Comparison of ENCODE assay signal across 20 cellular contexts in genomic region chr11:9038537-9038936, GRCh38. TPM values are rescaled to one million over a fixed set of nuclear protein-coding genes. Genes with fewer than 3 reads are reported as not detected.
A peak's percentile ranks its signal among the peaks of the same experiment; 100 is the strongest.
DNase-seq lines count a peak whose midpoint lies in the region; ATAC-seq, FAIRE-seq and TF ChIP-seq lines count a peak whose summit lies in the region.
"Had no signal": no experiment of that assay in that cellular context is flagged by ENCODE, and none has a peak within 500 bp of the region (broad histone marks: within the 10 kb centered on the region; RNA-seq: fewer than 3 reads in every experiment).

No MANE protein-coding gene starts in this region.

- H3K4me2 ChIP-seq in HepG2 (ENCODE audit: low read depth, low read length), result no peak overlapping the region
- H3K4me2 ChIP-seq: KMS-11, SK-N-SH had no signal

- no peak for TF ChIP-seq CTCF in right lobe of liver (IDR thresholded peaks at IDR 0.05)
- no peak for TF ChIP-seq CTCF in HepG2 (CRISPR knock-in tag; IDR thresholded peaks at IDR 0.05)
- TF ChIP-seq CTCF in body of pancreas (IDR thresholded peaks at IDR 0.05), result no peak
- no peak for TF ChIP-seq CTCF in CD8-positive, alpha-beta T cell (IDR thresholded peaks at IDR 0.05)

- TF ChIP-seq POLR2A in right lobe of liver (IDR thresholded peaks at IDR 0.05), result no peak
- TF ChIP-seq POLR2A in HepG2 (IDR thresholded peaks at IDR 0.05; ENCODE audit: insufficient read depth in 1 of 2, low read depth in 2 of 2, low read length in 2 of 2), result no peak
- TF ChIP-seq POLR2A in body of pancreas (IDR thresholded peaks at IDR 0.05), result no peak

- H2AFZ ChIP-seq in HepG2 (ENCODE audit: low read length), result no peak overlapping the region

- H3K4me3 ChIP-seq in right lobe of liver (no peak overlapping the region), HepG2 (replicated peaks in 1 of 3; ENCODE audit: insufficient read depth in 1 of 3, low read depth in 2 of 3, low read length in 3 of 3) (no peak overlapping the region), body of pancreas (no peak overlapping the region)
- no peak overlapping the region for H3K4me3 ChIP-seq in naive thymus-derived CD4-positive, alpha-beta T cell (ENCODE audit: low read length)
- no peak overlapping the region for H3K4me3 ChIP-seq in CD8-positive, alpha-beta T cell (ENCODE audit: low read depth, low read length)
- H3K4me3 ChIP-seq: MG63 had no signal

- DNase-seq in right lobe of liver, result peak in 1 of 3 donors; percentile 15
- DNase-seq in HepG2 (ENCODE audit: low spot score), result no peak
- peak; percentile 7 for DNase-seq in OCI-M1 (lab: John Stamatoyannopoulos, UW)
- no peak for DNase-seq in naive thymus-derived CD4-positive, alpha-beta T cell
- no peak for DNase-seq in putamen (ENCODE audit: low spot score)
- no peak for DNase-seq in COR-L47 (lab: John Stamatoyannopoulos, UW)
- no peak for DNase-seq in body of pancreas
- DNase-seq in CD8-positive, alpha-beta T cell, result no peak
- DNase-seq: MG63, NCI-H1417 treated with DMSO at 0.1 percent for 48 hours, NCI-H2029, NCI-H2171 treated with DMSO at 0.1 percent for 48 hours, NCI-H748 treated with DMSO at 0.1 percent for 48 hours, SHP77, SK-N-SH had no signal

- TF ChIP-seq EP300 in HepG2 (IDR thresholded peaks at IDR 0.05; ENCODE audit: low read depth in 2 of 2, low read length in 2 of 2) (no peak), HepG2 (CRISPR knock-in tag; IDR thresholded peaks at IDR 0.05; ENCODE audit: borderline replicate concordance) (no peak)

- H3K27ac ChIP-seq in right lobe of liver (no peak overlapping the region), HepG2 (ENCODE audit: extremely low read length, insufficient read depth, low read length) (no peak overlapping the region), body of pancreas (no peak overlapping the region)
- H3K27ac ChIP-seq in naive thymus-derived CD4-positive, alpha-beta T cell (ENCODE audit: low read depth, low read length), result no peak overlapping the region
- H3K27ac ChIP-seq in CD8-positive, alpha-beta T cell (ENCODE audit: low read depth, low read length), result no peak overlapping the region
- H3K27ac ChIP-seq: C4-2B, KMS-11 had no signal

- POLR2A ChIA-PET in HepG2 (lab: Yijun Ruan, JAX), result no interaction called here
- POLR2A ChIA-PET in naive thymus-derived CD4-positive, alpha-beta T cell (lab: Charles Lee), result no interaction called here
- POLR2A ChIA-PET in CD8-positive, alpha-beta T cell (lab: Charles Lee), result interaction anchor here (1.7 kb wide), 1 partner anchor 10 kb away, joined by 4 read pairs; no protein-coding TSS in a partner anchor

- H3K9me3 ChIP-seq in right lobe of liver (no peaks in the 10 kb centered on the region), HepG2 (ENCODE audit: low read length) (no peaks in the 10 kb centered on the region), body of pancreas (no peaks in the 10 kb centered on the region)
- H3K9me3 ChIP-seq in naive thymus-derived CD4-positive, alpha-beta T cell (ENCODE audit: control insufficient read depth in 2 of 3, low read length in 3 of 3), result no peaks in the 10 kb centered on the region
- no peaks in the 10 kb centered on the region for H3K9me3 ChIP-seq in CD8-positive, alpha-beta T cell (ENCODE audit: low read length)
- H3K9me3 ChIP-seq: MG63, SK-N-SH had no signal

- no peak for TF ChIP-seq RAD21 in HepG2 (CRISPR knock-in tag; IDR thresholded peaks at IDR 0.05)

- no peaks in the 10 kb centered on the region for H4K20me1 ChIP-seq in HepG2 (ENCODE audit: insufficient read depth, low read length)

- no peak overlapping the region for H3K4me3 Mint-ChIP-seq in naive thymus-derived CD4-positive, alpha-beta T cell
- no peak overlapping the region for H3K4me3 Mint-ChIP-seq in CD8-positive, alpha-beta T cell

- intact Hi-C loops in right lobe of liver (cut with DNase I) (no loop called here), HepG2 (cut with micrococcal nuclease; ENCODE audit: unreplicated experiment) (no loop called here), body of pancreas (cut with DNase I) (no loop called here)
- intact Hi-C loops in naive thymus-derived CD4-positive, alpha-beta T cell (cut with micrococcal nuclease), result no loop called here
- intact Hi-C loops in CD8-positive, alpha-beta T cell (cut with DNase I, micrococcal nuclease), result no loop called here

- H3K27me3 Mint-ChIP-seq in naive thymus-derived CD4-positive, alpha-beta T cell, result peaks cover 3 to 18% (median 8%) of the 10 kb centered on the region in 5 donors
- H3K27me3 Mint-ChIP-seq in CD8-positive, alpha-beta T cell (ENCODE audit: low read depth), result peaks cover 13% of the 10 kb centered on the region

- no peak for FAIRE-seq in HepG2 (lab: Jason Lieb, UNC)
- FAIRE-seq: GM19239, H54 had no signal

- no peak overlapping the region for H3K27ac Mint-ChIP-seq in naive thymus-derived CD4-positive, alpha-beta T cell
- H3K27ac Mint-ChIP-seq in CD8-positive, alpha-beta T cell, result no peak overlapping the region

- H3K79me2 ChIP-seq in HepG2 (ENCODE audit: insufficient read depth, low read length), result no peaks in the 10 kb centered on the region

- no TSS peak for BruUV-seq in HepG2 (replicated peaks; lab: Mats Ljungman, UMichigan)

- H3K9me3 Mint-ChIP-seq in naive thymus-derived CD4-positive, alpha-beta T cell, result no peaks in the 10 kb centered on the region
- H3K9me3 Mint-ChIP-seq in CD8-positive, alpha-beta T cell, result no peaks in the 10 kb centered on the region

- ATAC-seq in right lobe of liver (peak in 3 of 4 donors; percentile 52 to 70 (median 65)), HepG2 (no peak), body of pancreas (no peak)
- peak; percentile 67 for ATAC-seq in naive thymus-derived CD4-positive, alpha-beta T cell
- ATAC-seq in CD8-positive, alpha-beta T cell, result no peak

- no peaks in the 10 kb centered on the region for H3K27me3 ChIP-seq in right lobe of liver
- peaks cover 4 to 34% of the 10 kb centered on the region in 2 experiments; a peak in 4 of 5 replicates for H3K27me3 ChIP-seq in HepG2 (ENCODE audit: control insufficient read depth in 1 of 2, insufficient read depth in 2 of 2, low read length in 2 of 2)
- no peaks in the 10 kb centered on the region for H3K27me3 ChIP-seq in naive thymus-derived CD4-positive, alpha-beta T cell (ENCODE audit: control insufficient read depth in 2 of 2, insufficient read depth in 2 of 2, low read length in 2 of 2)
- H3K27me3 ChIP-seq in body of pancreas, result no peaks in the 10 kb centered on the region
- H3K27me3 ChIP-seq in CD8-positive, alpha-beta T cell (ENCODE audit: insufficient read depth, low read length), result no peaks in the 10 kb centered on the region
- H3K27me3 ChIP-seq: MG63 had no signal

- no peak overlapping the region for H3K9ac ChIP-seq in HepG2 (ENCODE audit: insufficient read depth, low read depth, low read length)
- H3K9ac ChIP-seq: KMS-11, SK-N-SH had no signal

- H3K36me3 Mint-ChIP-seq in naive thymus-derived CD4-positive, alpha-beta T cell, result no peaks in the 10 kb centered on the region
- H3K36me3 Mint-ChIP-seq in CD8-positive, alpha-beta T cell, result no peaks in the 10 kb centered on the region

- H3K36me3 ChIP-seq in right lobe of liver (no peaks in the 10 kb centered on the region), HepG2 (replicated peaks in 1 of 2; ENCODE audit: control insufficient read depth in 1 of 2, insufficient read depth in 2 of 2, low read length in 2 of 2) (no peaks in the 10 kb centered on the region), body of pancreas (replicated peaks in 1 of 2; ENCODE audit: insufficient read depth in 1 of 2, low read depth in 2 of 2) (no peaks in the 10 kb centered on the region)
- no peaks in the 10 kb centered on the region for H3K36me3 ChIP-seq in naive thymus-derived CD4-positive, alpha-beta T cell (ENCODE audit: control insufficient read depth in 2 of 3, insufficient read depth in 3 of 3, low read length in 3 of 3)
- no peaks in the 10 kb centered on the region for H3K36me3 ChIP-seq in CD8-positive, alpha-beta T cell (ENCODE audit: insufficient read depth, low read length)
- H3K36me3 ChIP-seq: MG63 had no signal

- peaks cover 0 to 4% (median 0%) of the 10 kb centered on the region in 7 donors for H3K4me1 Mint-ChIP-seq in naive thymus-derived CD4-positive, alpha-beta T cell
- H3K4me1 Mint-ChIP-seq in CD8-positive, alpha-beta T cell (ENCODE audit: low read depth), result no peaks in the 10 kb centered on the region

- H3K4me1 ChIP-seq in right lobe of liver, result no peaks in the 10 kb centered on the region
- H3K4me1 ChIP-seq in HepG2 (ENCODE audit: insufficient read depth, low read length), result no peaks in the 10 kb centered on the region
- H3K4me1 ChIP-seq in naive thymus-derived CD4-positive, alpha-beta T cell (ENCODE audit: control insufficient read depth in 2 of 2, insufficient read depth in 2 of 2, low read length in 2 of 2), result no peaks in the 10 kb centered on the region
- no peaks in the 10 kb centered on the region for H3K4me1 ChIP-seq in body of pancreas
- no peaks in the 10 kb centered on the region for H3K4me1 ChIP-seq in CD8-positive, alpha-beta T cell (ENCODE audit: insufficient read depth, low read length)

- WGBS in right lobe of liver (ENCODE audit: insufficient coverage, low coverage, low lambda C conversion rate, missing lambda C conversion rate), result 84% methylated on average over 3 of the region's 3 CpGs
- 61% methylated on average over 3 of the region's 3 CpGs for WGBS in HepG2 (ENCODE audit: low lambda C conversion rate)
- 85 to 92% methylated on average over 3 of the region's 3 CpGs for WGBS in body of pancreas, 2 donors

- in situ Hi-C loops in HepG2 (cut with HindIII; ENCODE audit: extremely low pct_ligation_motif_present, low pct_unique_long_range_greater_than_20kb), result no loop called here

- CTCF ChIA-PET in HepG2 (lab: Yijun Ruan, JAX; ENCODE audit: low intra/inter-chr PET ratio, low total read pairs), result no interaction called here
- CTCF ChIA-PET in naive thymus-derived CD4-positive, alpha-beta T cell (lab: Charles Lee), result no interaction called here
- CTCF ChIA-PET in CD8-positive, alpha-beta T cell (lab: Charles Lee), result no interaction called here

RNA-seq across cellular contexts. Expression of gene NRIP3, which starts 34.7 kb away (rescaled TPM):
- total RNA-seq in right lobe of liver (under 1 TPM in 4 of 6 experiments, not detected in 2; 0.31 to 0.84 (median 0.37) TPM), HepG2 (2016; rRNA removed; fragmentation: Illumina TruSeq; extraction: Trizol) (0.07 and 0.24 TPM in 2 replicates), body of pancreas (1 to 10 TPM in 1 of 2 donors, not detected in 1; 2.1 TPM)
- total RNA-seq in HepG2 (2016; cell fraction: cytosol; rRNA removed; fragmentation: Illumina TruSeq; extraction: Trizol; ENCODE audit: low read depth), result not detected in 2 replicates
- total RNA-seq in HepG2 (2016; cell fraction: insoluble cytoplasmic fraction; rRNA removed; fragmentation: Illumina TruSeq; extraction: Trizol), result 0.04 and 0.06 TPM in 2 replicates
- total RNA-seq in HepG2 (2016; cell fraction: membrane; rRNA removed; fragmentation: Illumina TruSeq; extraction: Trizol), result 0.07 and 0.12 TPM in 2 replicates
- total RNA-seq in HepG2 (2016; cell fraction: nucleus; rRNA removed; fragmentation: Illumina TruSeq; extraction: Trizol), result not detected in 2 replicates
- polyA plus RNA-seq in HepG2 (2011; rRNA removed), result 0.03 and 0.04 TPM in 2 replicates
- polyA plus RNA-seq in HepG2 (2011; cell fraction: cytosol; rRNA removed), result 0.04 and 0.06 TPM in 2 replicates
- 0.05 and 0.19 TPM in 2 replicates for polyA plus RNA-seq in HepG2 (2011; cell fraction: nucleus; rRNA removed)
- 0.07 and 0.12 TPM in 2 replicates for polyA plus RNA-seq in HepG2 (2012)
- not detected in 2 replicates for polyA plus RNA-seq in HepG2 (2016; cell fraction: cytosol; fragmentation: Illumina TruSeq; extraction: Trizol; ENCODE audit: low read depth)
- polyA plus RNA-seq in HepG2 (2016; cell fraction: insoluble cytoplasmic fraction; fragmentation: Illumina TruSeq; extraction: Trizol; ENCODE audit: low read depth), result not detected in 2 replicates
- not detected in 2 replicates for polyA plus RNA-seq in HepG2 (2016; cell fraction: membrane; fragmentation: Illumina TruSeq; extraction: Trizol; ENCODE audit: low read depth)
- polyA plus RNA-seq in HepG2 (2016; cell fraction: nucleus; fragmentation: Illumina TruSeq; extraction: Trizol; ENCODE audit: insufficient read depth, low read depth), result not detected in 2 replicates
- 0.06 TPM in 1 of 2 replicates, not detected in the other for polyA minus RNA-seq in HepG2 (2011; rRNA and poly(A)+ RNA removed; ENCODE audit: low replicate concordance)
- not detected in 2 replicates for polyA minus RNA-seq in HepG2 (2011; cell fraction: cytosol; rRNA and poly(A)+ RNA removed)
- polyA minus RNA-seq in HepG2 (2011; cell fraction: nucleus; rRNA and poly(A)+ RNA removed), result not detected in 2 replicates
- 10 to 100 TPM in 1 of 5 experiments, 1 to 10 TPM in 2, under 1 TPM in 2; 0.59 to 11.0 (median 3.4) TPM for total RNA-seq in naive thymus-derived CD4-positive, alpha-beta T cell
- under 1 TPM in 1 of 2 donors, not detected in 1; 0.13 TPM for polyA plus RNA-seq in naive thymus-derived CD4-positive, alpha-beta T cell
- 10 to 100 TPM in 1 of 2 experiments, 1 to 10 TPM in 1; 8.8 to 10.1 TPM for total RNA-seq in CD8-positive, alpha-beta T cell

RNA-seq across cellular contexts. Expression of gene SCUBE2, which starts 52.9 kb away (rescaled TPM):
- 1 to 10 TPM in 1 of 6 experiments, under 1 TPM in 5; 0.19 to 1.1 (median 0.32) TPM for total RNA-seq in right lobe of liver
- not detected in 2 replicates for total RNA-seq in HepG2 (2016; rRNA removed; fragmentation: Illumina TruSeq; extraction: Trizol)
- 0.09 TPM in 1 of 2 replicates, not detected in the other for total RNA-seq in HepG2 (2016; cell fraction: cytosol; rRNA removed; fragmentation: Illumina TruSeq; extraction: Trizol; ENCODE audit: low read depth)
- total RNA-seq in HepG2 (2016; cell fraction: insoluble cytoplasmic fraction; rRNA removed; fragmentation: Illumina TruSeq; extraction: Trizol), result not detected in 2 replicates
- not detected in 2 replicates for total RNA-seq in HepG2 (2016; cell fraction: membrane; rRNA removed; fragmentation: Illumina TruSeq; extraction: Trizol)
- not detected in 2 replicates for total RNA-seq in HepG2 (2016; cell fraction: nucleus; rRNA removed; fragmentation: Illumina TruSeq; extraction: Trizol)
- 0.09 TPM in 1 of 2 replicates, not detected in the other for polyA plus RNA-seq in HepG2 (2011; rRNA removed)
- polyA plus RNA-seq in HepG2 (2011; cell fraction: cytosol; rRNA removed), result 0.03 TPM in 1 of 2 replicates, not detected in the other
- polyA plus RNA-seq in HepG2 (2011; cell fraction: nucleus; rRNA removed), result 0.19 and 0.24 TPM in 2 replicates
- 0.35 TPM in 1 of 2 replicates, not detected in the other for polyA plus RNA-seq in HepG2 (2012)
- not detected in 2 replicates for polyA plus RNA-seq in HepG2 (2016; cell fraction: cytosol; fragmentation: Illumina TruSeq; extraction: Trizol; ENCODE audit: low read depth)
- polyA plus RNA-seq in HepG2 (2016; cell fraction: insoluble cytoplasmic fraction; fragmentation: Illumina TruSeq; extraction: Trizol; ENCODE audit: low read depth), result not detected in 2 replicates
- polyA plus RNA-seq in HepG2 (2016; cell fraction: membrane; fragmentation: Illumina TruSeq; extraction: Trizol; ENCODE audit: low read depth), result not detected in 2 replicates
- polyA plus RNA-seq in HepG2 (2016; cell fraction: nucleus; fragmentation: Illumina TruSeq; extraction: Trizol; ENCODE audit: insufficient read depth, low read depth), result not detected in 2 replicates
- polyA minus RNA-seq in HepG2 (2011; rRNA and poly(A)+ RNA removed; ENCODE audit: low replicate concordance), result 0.82 TPM in 1 of 2 replicates, not detected in the other
- polyA minus RNA-seq in HepG2 (2011; cell fraction: cytosol; rRNA and poly(A)+ RNA removed), result not detected in 2 replicates
- 0.90 and 2.0 TPM in 2 replicates for polyA minus RNA-seq in HepG2 (2011; cell fraction: nucleus; rRNA and poly(A)+ RNA removed)
- total RNA-seq in naive thymus-derived CD4-positive, alpha-beta T cell, result under 1 TPM in 3 of 5 experiments, not detected in 2; 0.45 to 0.92 (median 0.54) TPM
- polyA plus RNA-seq in naive thymus-derived CD4-positive, alpha-beta T cell, result not detected
- 10 to 100 TPM in 1 of 2 donors, 1 to 10 TPM in 1; 6.6 to 40.0 TPM for total RNA-seq in body of pancreas
- not detected for total RNA-seq in CD8-positive, alpha-beta T cell
- total RNA-seq: NCI-H460 had no signal

Comparison
In these comparisons a context has a peak if more than half of its experiments do, and no peak if none do; other contexts are left out.
1. ATAC-seq: peak in right lobe of liver (3 of 4) and naive thymus-derived CD4-positive, alpha-beta T cell (single experiment); none in HepG2 (single experiment), body of pancreas (single experiment) and CD8-positive, alpha-beta T cell (single experiment).